Comparison of ENCODE assay signal across 26 cellular contexts in genomic region chr7:79719216-79719615, GRCh38.
"Had no signal": no experiment of that assay in that cellular context is flagged by ENCODE, and none has a peak within 500 bp of the region (broad histone marks: within the 10 kb centered on the region; RNA-seq: fewer than 3 reads in every experiment).

No MANE protein-coding gene starts in this region.

- H3K27me3 ChIP-seq: dorsolateral prefrontal cortex, gastrocnemius medialis, hepatocyte, right lobe of liver, tibial nerve, upper lobe of right lung, uterus had no signal

- H3K9ac ChIP-seq: parathyroid adenoma had no signal

- DNase-seq: cortex of kidney; effector CD4-positive, alpha-beta T cell; foreskin fibroblast; gastrocnemius medialis; head of caudate nucleus; kidney; left colon; mucosa of descending colon; naive B cell; psoas muscle; stimulated activated CD4-positive, alpha-beta T cell treated with anti-CD3 and anti-CD28 coated beads, Interleukin-12 subunit alpha, Interleukin-12 subunit beta, amount 100 ng/mL, for 4 hours; stimulated activated CD4-positive, alpha-beta T cell treated with anti-CD3 and anti-CD28 coated beads, Interleukin-1b, Interleukin-23, amount 100 ng/mL, for 48 hours; stimulated activated CD4-positive, alpha-beta T cell treated with anti-CD3 and anti-CD28 coated beads, Interleukin-4, amount 100 ng/mL, for 1 hour; stimulated activated CD8-positive, alpha-beta memory T cell treated with anti-CD3 and anti-CD28 coated beads, Interleukin-4, amount 100 ng/mL, for 48 hours; stimulated activated naive CD4-positive, alpha-beta T cell treated with Interleukin-2 at 50 U/mL for 16 hours; upper lobe of right lung; uterus had no signal

- H3K4me3 ChIP-seq: dorsolateral prefrontal cortex, gastrocnemius medialis, hepatocyte, lung, mucosa of descending colon, psoas muscle, right lobe of liver, thoracic aorta, tibial nerve, upper lobe of right lung, uterus had no signal

- H3K4me2 ChIP-seq: hepatocyte had no signal

- H3K79me2 ChIP-seq: hepatocyte, parathyroid adenoma had no signal

- H2AFZ ChIP-seq: hepatocyte, parathyroid adenoma had no signal

- H3K9me3 ChIP-seq: gastrocnemius medialis, mucosa of descending colon, psoas muscle, right lobe of liver, thoracic aorta, tibial nerve, upper lobe of right lung, uterus had no signal

- H3K4me1 ChIP-seq: gastrocnemius medialis, parathyroid adenoma, psoas muscle, right lobe of liver, tibial nerve, upper lobe of right lung, uterus had no signal

- ATAC-seq: esophagus mucosa; gastrocnemius medialis; left colon; mucosa of descending colon; natural killer cell treated with Interleukin-12 subunit alpha and Interleukin-12 subunit beta and Interleukin-15 and Interleukin-18, amount 100 ng/mL, for 72 hours; psoas muscle; right lobe of liver; upper lobe of right lung had no signal

- H3K36me3 ChIP-seq: gastrocnemius medialis, right lobe of liver, thoracic aorta, tibial nerve, upper lobe of right lung, uterus had no signal

- H3K27ac ChIP-seq: dorsolateral prefrontal cortex, gastrocnemius medialis, hepatocyte, parathyroid adenoma, psoas muscle, right lobe of liver, thoracic aorta, tibial nerve, upper lobe of right lung, uterus had no signal
